In genomic region chr17:79866791-79867190, GRCh38 we compare ENCODE assay signal across 19 cellular contexts. TPM values are rescaled to one million over a fixed set of nuclear protein-coding genes. Genes with fewer than 3 reads are reported as not detected.
DNase-seq lines count a peak whose midpoint lies in the region; ATAC-seq and TF ChIP-seq lines count a peak whose summit lies in the region.
"Had no signal": no experiment of that assay in that cellular context is flagged by ENCODE, and none has a peak within 500 bp of the region (broad histone marks: within the 10 kb centered on the region; RNA-seq: fewer than 3 reads in every experiment).

No MANE protein-coding gene starts in this region.

- no peaks in the 10 kb centered on the region for H3K9me3 ChIP-seq in CD4-positive, alpha-beta T cell (ENCODE audit: control insufficient read depth, low read length)
- H3K9me3 ChIP-seq: ascending aorta, esophagus muscularis mucosa, left lung, MG63, thyroid gland had no signal

- ATAC-seq in CD4-positive, alpha-beta T cell (ENCODE audit: poor library complexity) = peak; percentile 21
- ATAC-seq in activated B cell treated with CpG ODN at 0.5 μM for 24 hours (ENCODE audit: low read depth) (peak; percentile 31), naive B cell (ENCODE audit: low read depth in 2 of 2) (peak; percentile 37 to 64), GM21825 (IDR thresholded peaks at IDR 0.05; ENCODE audit: unreplicated experiment) (no peak)
- ATAC-seq: HCT116, left lung, right cardiac atrium had no signal

- H3K4me3 Mint-ChIP-seq in CD4-positive, alpha-beta T cell = no peak overlapping the region
- no peak overlapping the region for H3K4me3 Mint-ChIP-seq in activated B cell treated with CpG ODN at 0.5 μM for 24 hours
- H3K4me3 Mint-ChIP-seq in naive B cell = peak overlapping the region in 6 of 8 donors; percentile 26 to 90 (median 39)
- H3K4me3 Mint-ChIP-seq: stimulated activated naive B cell treated with anti-CD40 and anti-IgM and Interleukin-4, amounts not matched to agents 10 μg/mL and 1 μg/mL and 100 μg/mL, for 72 hours had no signal

- H3K36me3 ChIP-seq in mesendoderm (ENCODE audit: control insufficient read depth, insufficient read depth, low read length) = no peaks in the 10 kb centered on the region
- H3K36me3 ChIP-seq: ascending aorta, esophagus muscularis mucosa, left lung, MG63, thyroid gland had no signal

- H4K5ac ChIP-seq in mesendoderm (ENCODE audit: low read length) = no peak overlapping the region

- H3K27ac Mint-ChIP-seq in CD4-positive, alpha-beta T cell = peak overlapping the region; percentile 39
- H3K27ac Mint-ChIP-seq in activated B cell treated with CpG ODN at 0.5 μM for 24 hours = peak overlapping the region; percentile 35
- H3K27ac Mint-ChIP-seq in naive B cell = peak overlapping the region in 3 of 6 donors; percentile 65 to 98 (median 97)
- H3K27ac Mint-ChIP-seq: stimulated activated naive B cell treated with anti-CD40 and anti-IgM and Interleukin-4, amounts not matched to agents 10 μg/mL and 1 μg/mL and 100 μg/mL, for 72 hours had no signal

- H3K18ac ChIP-seq in mesendoderm (ENCODE audit: low read length) = no peak overlapping the region

- H3K9me3 Mint-ChIP-seq in CD4-positive, alpha-beta T cell = no peaks in the 10 kb centered on the region
- no peaks in the 10 kb centered on the region for H3K9me3 Mint-ChIP-seq in activated B cell treated with CpG ODN at 0.5 μM for 24 hours
- no peaks in the 10 kb centered on the region for H3K9me3 Mint-ChIP-seq in naive B cell
- H3K9me3 Mint-ChIP-seq: stimulated activated naive B cell treated with anti-CD40 and anti-IgM and Interleukin-4, amounts not matched to agents 10 μg/mL and 1 μg/mL and 100 μg/mL, for 72 hours had no signal

- H2BK5ac ChIP-seq in mesendoderm (ENCODE audit: low read length) = no peak overlapping the region

- no peaks in the 10 kb centered on the region for H3K4me1 Mint-ChIP-seq in CD4-positive, alpha-beta T cell (ENCODE audit: low read depth)
- peaks cover 21% of the 10 kb centered on the region for H3K4me1 Mint-ChIP-seq in activated B cell treated with CpG ODN at 0.5 μM for 24 hours
- H3K4me1 Mint-ChIP-seq in naive B cell = peaks cover 9 to 34% (median 10%) of the 10 kb centered on the region in 3 donors

- peaks cover 24% of the 10 kb centered on the region for H3K27me3 Mint-ChIP-seq in CD4-positive, alpha-beta T cell
- H3K27me3 Mint-ChIP-seq in activated B cell treated with CpG ODN at 0.5 μM for 24 hours (peaks cover 16% of the 10 kb centered on the region), naive B cell (peaks cover 6 to 39% (median 37%) of the 10 kb centered on the region in 3 donors)

- H3K4me2 ChIP-seq in mesendoderm (ENCODE audit: low read length) = no peak overlapping the region

- intact Hi-C loops in CD4-positive, alpha-beta T cell (cut with DNase I, micrococcal nuclease) = no loop called here
- intact Hi-C loops in activated B cell treated with CpG ODN at 0.5 μM for 24 hours (cut with micrococcal nuclease) = no loop called here

- DNase-seq in CD4-positive, alpha-beta T cell = no peak
- DNase-seq in GM12865 (ENCODE audit: low read depth) (peak; percentile 64), activated B cell treated with CpG ODN at 0.5 μM for 24 hours (no peak), naive B cell (peak; percentile 45), DMS114 treated with DMSO at 0.1 percent for 48 hours (lab: John Stamatoyannopoulos, UW; ENCODE audit: unreplicated experiment) (no peak), mesendoderm (no peak)
- DNase-seq: AML-193; effector memory CD4-positive, alpha-beta T cell; MG63; NCI-H82; stimulated activated naive B cell treated with anti-CD40 and anti-IgM and Interleukin-4, amounts not matched to agents 10 μg/mL and 1 μg/mL and 100 μg/mL, for 72 hours; T-helper 9 cell had no signal

- POLR2A ChIA-PET in CD4-positive, alpha-beta T cell (lab: Charles Lee) = no interaction called here
- POLR2A ChIA-PET in activated B cell treated with CpG ODN at 0.5 μM for 24 hours (lab: Charles Lee) = interaction anchor here (1.1 kb wide), 1 partner anchor 9 kb away, joined by 3 read pairs; no protein-coding TSS in a partner anchor

- H2AK5ac ChIP-seq in mesendoderm (ENCODE audit: low read length) = no peak overlapping the region

- H3K23ac ChIP-seq in mesendoderm (ENCODE audit: low read length) = no peak overlapping the region

- H3K79me2 ChIP-seq in mesendoderm (ENCODE audit: control insufficient read depth, insufficient read depth, low read length) = no peaks in the 10 kb centered on the region

- H3K36me3 Mint-ChIP-seq in CD4-positive, alpha-beta T cell (ENCODE audit: low read depth) = no peaks in the 10 kb centered on the region
- H3K36me3 Mint-ChIP-seq in activated B cell treated with CpG ODN at 0.5 μM for 24 hours (ENCODE audit: low read depth) = no peaks in the 10 kb centered on the region
- no peaks in the 10 kb centered on the region for H3K36me3 Mint-ChIP-seq in naive B cell
- H3K36me3 Mint-ChIP-seq: stimulated activated naive B cell treated with anti-CD40 and anti-IgM and Interleukin-4, amounts not matched to agents 10 μg/mL and 1 μg/mL and 100 μg/mL, for 72 hours had no signal

- H4K8ac ChIP-seq in mesendoderm (ENCODE audit: low read depth, low read length) = no peak overlapping the region

- H3K4ac ChIP-seq in mesendoderm (ENCODE audit: low read depth, low read length) = no peak overlapping the region

- no peak overlapping the region for H2BK120ac ChIP-seq in mesendoderm (ENCODE audit: low read depth, low read length)

- no peak overlapping the region for H3K27ac ChIP-seq in CD4-positive, alpha-beta T cell (ENCODE audit: low read depth, low read length)
- no peak overlapping the region for H3K27ac ChIP-seq in mesendoderm (ENCODE audit: low read depth, low read length)
- H3K27ac ChIP-seq: ascending aorta, esophagus muscularis mucosa, left lung, thyroid gland had no signal

- H3K27me3 ChIP-seq in CD4-positive, alpha-beta T cell (ENCODE audit: control insufficient read depth, insufficient read depth, low read length) = peaks cover 3% of the 10 kb centered on the region
- H3K27me3 ChIP-seq in mesendoderm (ENCODE audit: insufficient read depth, low read length, poor library complexity) = no peaks in the 10 kb centered on the region
- H3K27me3 ChIP-seq: ascending aorta, MG63, thyroid gland had no signal

- no CpG with 5 or more reads among the region's 5 CpGs for WGBS in mesendoderm (ENCODE audit: extremely low coverage, insufficient coverage, low lambda C conversion rate)

- H3K4me3 ChIP-seq in GM12865 (ENCODE audit: low read depth, low read length) = no peak overlapping the region; the same call in 1 of the 2 replicates
- H3K4me3 ChIP-seq in mesendoderm (ENCODE audit: low read length) = no peak overlapping the region
- H3K4me3 ChIP-seq: ascending aorta, esophagus muscularis mucosa, left lung, MG63, thyroid gland had no signal

- no peak overlapping the region for H3K56ac ChIP-seq in mesendoderm (ENCODE audit: low read length)

- no peak overlapping the region for H2BK15ac ChIP-seq in mesendoderm (replicated peaks; ENCODE audit: low read depth)

- H3K9ac ChIP-seq in mesendoderm (ENCODE audit: low read length) = no peak overlapping the region

- H3K79me1 ChIP-seq in mesendoderm (ENCODE audit: low read length) = no peaks in the 10 kb centered on the region

- CTCF ChIA-PET in CD4-positive, alpha-beta T cell (lab: Charles Lee) = no interaction called here
- CTCF ChIA-PET in activated B cell treated with CpG ODN at 0.5 μM for 24 hours (lab: Charles Lee) = interaction anchor here (0.6 kb wide), 1 partner anchor 55 kb away, joined by 4 read pairs; no protein-coding TSS in a partner anchor

- peaks cover 4% of the 10 kb centered on the region for H3K4me1 ChIP-seq in mesendoderm (ENCODE audit: control insufficient read depth, low read depth, low read length)
- H3K4me1 ChIP-seq: ascending aorta, esophagus muscularis mucosa, left lung had no signal

- TF ChIP-seq CTCF in CD4-positive, alpha-beta T cell (IDR thresholded peaks at IDR 0.05) = no peak
- TF ChIP-seq CTCF in GM12865 (IDR thresholded peaks at IDR 0.05; ENCODE audit: insufficient read depth, low read depth, low read length, missing control alignments) (no peak), activated B cell treated with CpG ODN at 0.5 μM for 24 hours (IDR thresholded peaks at IDR 0.05) (no peak)

RNA-seq across cellular contexts. Expression of gene CBX4, which starts 27.6 kb away (rescaled TPM):
- 100 to 1,000 TPM; 196 to 202 TPM for total RNA-seq in CD4-positive, alpha-beta T cell
- 55.6 and 56.3 TPM in 2 replicates for total RNA-seq in activated B cell treated with CpG ODN at 0.5 μM for 24 hours
- polyA plus RNA-seq in naive B cell (ENCODE audit: low read depth in 6 of 6) = 10 to 100 TPM in 2 of 6 donors, 1 to 10 TPM in 4; 3.3 to 17.1 (median 9.6) TPM
- 3.7 TPM for polyA plus RNA-seq in mesendoderm (2013, experiment 1 of 2)
- 3.6 TPM for polyA plus RNA-seq in mesendoderm (2013, experiment 2 of 2)

Comparison
In these comparisons a context has a peak if more than half of its experiments do, and no peak if none do; other contexts are left out.
1. DNase-seq: peak in GM12865 (single experiment) and naive B cell (single experiment); none in CD4-positive, alpha-beta T cell (0 of 10), activated B cell treated with CpG ODN at 0.5 μM for 24 hours (single experiment), DMS114 treated with DMSO at 0.1 percent for 48 hours (single experiment) and mesendoderm (single experiment).
2. H3K4me3 Mint-ChIP-seq: peak in naive B cell (6 of 8); none in CD4-positive, alpha-beta T cell (single experiment) and activated B cell treated with CpG ODN at 0.5 μM for 24 hours (single experiment).